ENCODE assay signal across 19 cellular contexts in the genomic region with DNA sequence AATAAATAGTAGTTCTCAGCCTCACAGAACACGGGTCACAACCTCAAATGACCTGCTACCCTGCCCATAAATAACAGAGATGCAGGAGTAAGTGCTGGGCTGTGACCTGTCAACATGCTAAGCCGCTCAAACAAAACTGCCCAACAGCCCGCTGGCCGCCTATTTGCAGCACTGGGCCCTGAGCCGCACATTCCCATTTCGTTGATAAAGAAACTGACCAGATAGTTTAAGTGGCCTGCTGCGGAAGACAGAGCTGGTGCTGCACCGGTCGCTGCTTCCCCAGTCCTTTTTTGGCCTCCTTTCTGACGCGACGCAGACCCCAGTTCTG. TPM values are rescaled to one million over a fixed set of nuclear protein-coding genes. Genes with fewer than 3 reads are reported as not detected.
DNase-seq lines count a peak whose midpoint lies in the region; ATAC-seq and TF ChIP-seq lines count a peak whose summit lies in the region.
"Had no signal": no experiment of that assay in that cellular context is flagged by ENCODE, and none has a peak within 500 bp of the region (broad histone marks: within the 10 kb centered on the region; RNA-seq: fewer than 3 reads in every experiment).

No MANE protein-coding gene starts in this region.

- no peak overlapping the region for H2AFZ ChIP-seq in smooth muscle cell (ENCODE audit: low read depth)
- H2AFZ ChIP-seq: GM23248 had no signal

- H3K27ac ChIP-seq in HUES6 (ENCODE audit: low read depth, low read length) (no peak overlapping the region), smooth muscle cell (ENCODE audit: low read depth) (no peak overlapping the region), upper lobe of right lung (no peak overlapping the region)
- H3K27ac ChIP-seq: GM23248 had no signal

- H3K4me1 ChIP-seq in HUES6 (ENCODE audit: control insufficient read depth, insufficient read depth, low read length) (no peaks in the 10 kb centered on the region), smooth muscle cell (ENCODE audit: low read depth) (no peaks in the 10 kb centered on the region), upper lobe of right lung (peaks cover 4% of the 10 kb centered on the region)

- H3K9ac ChIP-seq in HUES6 (ENCODE audit: low read length), result no peak overlapping the region
- no peak overlapping the region for H3K9ac ChIP-seq in smooth muscle cell (ENCODE audit: low read depth)
- H3K9ac ChIP-seq: GM23248 had no signal

- peak overlapping the region; percentile 73 for H3K4me3 ChIP-seq in HUES6 (ENCODE audit: low read depth, low read length)
- H3K4me3 ChIP-seq in iPS-11a (ENCODE audit: low read depth, low read length), result peak overlapping the region; percentile 24
- peak overlapping the region; percentile 32 for H3K4me3 ChIP-seq in smooth muscle cell
- H3K4me3 ChIP-seq in upper lobe of right lung, result no peak overlapping the region
- H3K4me3 ChIP-seq: GM23248 had no signal

- TF ChIP-seq CTCF in smooth muscle cell (IDR thresholded peaks at IDR 0.05; ENCODE audit: borderline replicate concordance, insufficient read depth, poor library complexity, severe bottlenecking) (no peak), upper lobe of right lung (IDR thresholded peaks at IDR 0.05) (no peak)

- peak; percentile 2 for DNase-seq in dermis blood vessel endothelial cell
- DNase-seq in smooth muscle cell (lab: John Stamatoyannopoulos, UW; ENCODE audit: unreplicated experiment), result no peak
- DNase-seq in upper lobe of right lung, result no peak
- no peak for DNase-seq in NCI-H2227 treated with DMSO at 0.1 percent for 48 hours (lab: John Stamatoyannopoulos, UW)
- no peak for DNase-seq in NCI-H69 (lab: John Stamatoyannopoulos, UW)
- DNase-seq: activated CD4-positive, alpha-beta T cell treated with anti-CD3 and anti-CD28 coated beads, Interleukin-2, amount 50 U/mL, for 4 hours; activated gamma-delta T cell treated with Interleukin-2 at 50 U/mL for 16 hours; central memory CD4-positive, alpha-beta T cell; COR-L47; effector CD8-positive, alpha-beta T cell; left colon; NCI-H774; OCI-M1; stimulated activated CD4-positive, alpha-beta T cell treated with anti-CD3 and anti-CD28 coated beads, Interleukin-15, amount 100 ng/mL, for 24 hours had no signal

- peak overlapping the region; percentile 75 for H3K4me2 ChIP-seq in smooth muscle cell

- H3K27me3 ChIP-seq in HUES6 (ENCODE audit: control insufficient read depth, insufficient read depth, low read length) (peaks cover 97% of the 10 kb centered on the region), smooth muscle cell (ENCODE audit: low read depth) (peaks cover 100% of the 10 kb centered on the region), upper lobe of right lung (peaks cover 72% of the 10 kb centered on the region)

- no peaks in the 10 kb centered on the region for H3K79me2 ChIP-seq in smooth muscle cell (ENCODE audit: low read depth)

- H3F3A ChIP-seq in smooth muscle cell (ENCODE audit: low read depth), result no peaks in the 10 kb centered on the region

- intact Hi-C loops in upper lobe of right lung (cut with DNase I), result no loop called here

- H4K20me1 ChIP-seq in smooth muscle cell (ENCODE audit: low read depth), result no peaks in the 10 kb centered on the region

- WGBS in smooth muscle cell (ENCODE audit: low lambda C conversion rate), result 14% methylated on average over 12 of the region's 12 CpGs

- H3K9me3 ChIP-seq in HUES6 (ENCODE audit: control insufficient read depth, insufficient read depth, low read depth, low read length) (no peaks in the 10 kb centered on the region), smooth muscle cell (replicated peaks; ENCODE audit: low read depth) (no peaks in the 10 kb centered on the region), upper lobe of right lung (no peaks in the 10 kb centered on the region)

- ATAC-seq in upper lobe of right lung, result no peak
- ATAC-seq: left colon had no signal

- H3K36me3 ChIP-seq in HUES6 (ENCODE audit: control insufficient read depth, insufficient read depth, low read length), result no peaks in the 10 kb centered on the region
- H3K36me3 ChIP-seq in smooth muscle cell (ENCODE audit: low read depth), result no peaks in the 10 kb centered on the region
- H3K36me3 ChIP-seq in upper lobe of right lung, result no peaks in the 10 kb centered on the region

RNA-seq across cellular contexts. Expression of a gene that starts 0.4 kb away (rescaled TPM):
- total RNA-seq in dermis blood vessel endothelial cell, result not detected in 2 replicates
- 0.22 and 1.2 TPM in 2 replicates for total RNA-seq in smooth muscle cell
- polyA plus RNA-seq in smooth muscle cell, result 0.33 TPM in 1 of 2 replicates, not detected in the other
- not detected for total RNA-seq in upper lobe of right lung
- total RNA-seq: Daoy, GM23248, HT1080 had no signal
- polyA plus RNA-seq: GM23248 had no signal
